Comparison of ENCODE assay signal across 13 cellular contexts in the genomic region with DNA sequence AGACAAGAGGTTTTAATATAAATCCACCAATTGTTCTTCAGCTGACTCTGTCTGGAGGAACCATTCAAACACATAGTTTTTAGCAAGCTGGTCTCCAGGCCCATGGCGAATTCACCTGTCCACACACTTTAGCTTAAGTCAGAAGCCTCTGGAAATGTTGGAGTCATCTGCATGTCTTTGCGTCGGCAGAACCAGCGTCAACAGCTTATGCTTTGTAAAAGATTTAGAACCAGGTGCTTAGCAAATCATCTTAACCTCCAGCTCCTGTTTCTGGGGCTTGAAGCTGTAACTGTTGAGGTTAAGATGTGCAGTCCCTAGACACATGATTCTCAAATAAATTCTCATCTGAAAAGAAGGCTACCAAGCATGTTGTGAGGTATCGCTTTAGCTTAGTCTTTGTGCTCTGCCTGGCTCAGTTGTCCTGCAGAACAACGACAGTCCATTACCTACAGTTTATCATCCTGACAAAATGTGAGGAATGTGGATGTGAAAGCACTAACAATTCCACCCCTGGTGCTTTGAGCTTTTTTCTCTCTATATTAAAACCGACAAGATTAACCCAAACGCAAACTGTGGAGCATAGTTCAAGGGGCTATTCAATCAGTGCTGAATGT. TPM values are rescaled to one million over a fixed set of nuclear protein-coding genes. Genes with fewer than 3 reads are reported as not detected.
A peak's percentile ranks its signal among the peaks of the same experiment; 100 is the strongest.
DNase-seq lines count a peak whose midpoint lies in the region; ATAC-seq and TF ChIP-seq lines count a peak whose summit lies in the region.
"Had no signal": no experiment of that assay in that cellular context is flagged by ENCODE, and none has a peak within 500 bp of the region (broad histone marks: within the 10 kb centered on the region; RNA-seq: fewer than 3 reads in every experiment).

No MANE protein-coding gene starts in this region.

- 66 to 71% methylated on average over 7 to 8 of the region's 8 CpGs for WGBS in gastroesophageal sphincter (ENCODE audit: low coverage in 1 of 2), 2 donors

- no peaks in the 10 kb centered on the region for H3K9me3 Mint-ChIP-seq in Calu3 (ENCODE audit: low read depth, unreplicated experiment)
- H3K9me3 Mint-ChIP-seq in activated T-helper 2 cell treated with anti-CD3 and anti-CD28 coated beads, Interferon-gamma antibody, Interleukin-2, Interleukin-4, amounts not matched to agents 10 μg/mL and 5 μg/mL and 100 μg/mL, durations not matched to agents 14 hours and 24 hours and 36 hours = no peaks in the 10 kb centered on the region
- H3K9me3 Mint-ChIP-seq: activated T-helper 1 cell treated with anti-CD3 and anti-CD28 coated beads, Interleukin-12 subunit alpha, Interleukin-12 subunit beta, Interleukin-2, Interleukin-4 antibody, amounts not matched to agents 30 ng/mL and 10 ng/mL and 1 ng/mL, durations not matched to agents 14 hours and 24 hours and 36 hours had no signal

- TF ChIP-seq EP300 in gastroesophageal sphincter (IDR thresholded peaks at IDR 0.05) = no peak

- ATAC-seq in gastroesophageal sphincter (no peak), HG02885 (IDR thresholded peaks at IDR 0.05; ENCODE audit: poor library complexity, unreplicated experiment) (no peak)

- H3K4me3 ChIP-seq in gastroesophageal sphincter = peak overlapping the region in 1 of 2 donors; percentile 62
- no peak overlapping the region for H3K4me3 ChIP-seq in osteoblast (ENCODE audit: insufficient read depth, low read length)

- H3K4me3 Mint-ChIP-seq in Calu3 (ENCODE audit: low read depth, unreplicated experiment) = peak overlapping the region; percentile 79
- no peak overlapping the region for H3K4me3 Mint-ChIP-seq in activated T-helper 2 cell treated with anti-CD3 and anti-CD28 coated beads, Interferon-gamma antibody, Interleukin-2, Interleukin-4, amounts not matched to agents 10 μg/mL and 5 μg/mL and 100 μg/mL, durations not matched to agents 14 hours and 24 hours and 36 hours (ENCODE audit: low read depth)
- H3K4me3 Mint-ChIP-seq: activated T-helper 1 cell treated with anti-CD3 and anti-CD28 coated beads, Interleukin-12 subunit alpha, Interleukin-12 subunit beta, Interleukin-2, Interleukin-4 antibody, amounts not matched to agents 30 ng/mL and 10 ng/mL and 1 ng/mL, durations not matched to agents 14 hours and 24 hours and 36 hours had no signal

- peak overlapping the region; percentile 59 for H3K27ac ChIP-seq in angular gyrus (ENCODE audit: low read depth, low read length)
- H3K27ac ChIP-seq in gastroesophageal sphincter = peak overlapping the region in 3 of 4 donors; percentile 8 to 86 (median 13)
- H3K27ac ChIP-seq in osteoblast (ENCODE audit: low read depth, low read length) = no peak overlapping the region
- H3K27ac ChIP-seq: HL-60 had no signal

- intact Hi-C loops in Calu3 (cut with micrococcal nuclease; ENCODE audit: unreplicated experiment) = loop anchor here (5.0 to 10.0 kb wide), 2 partner anchors 449 to 1956 kb away; no protein-coding TSS in a partner anchor
- intact Hi-C loops in activated T-helper 2 cell treated with anti-CD3 and anti-CD28 coated beads, Interferon-gamma antibody, Interleukin-2, Interleukin-4, amounts not matched to agents 10 μg/mL and 5 μg/mL and 100 μg/mL, durations not matched to agents 14 hours and 24 hours and 36 hours (cut with micrococcal nuclease) = loop anchor here (5.0 to 10.0 kb wide), 3 partner anchors 39 to 1396 kb away; no protein-coding TSS in a partner anchor

- H3K4me1 Mint-ChIP-seq in Calu3 (ENCODE audit: low read depth, unreplicated experiment) = no peaks in the 10 kb centered on the region
- H3K4me1 Mint-ChIP-seq in activated T-helper 2 cell treated with anti-CD3 and anti-CD28 coated beads, Interferon-gamma antibody, Interleukin-2, Interleukin-4, amounts not matched to agents 10 μg/mL and 5 μg/mL and 100 μg/mL, durations not matched to agents 14 hours and 24 hours and 36 hours (ENCODE audit: low read depth) = peaks cover 9% of the 10 kb centered on the region

- BruUV-seq in Calu3 (replicated peaks; lab: Mats Ljungman, UMichigan) = TSS peak; percentile 93

- H3K36me3 ChIP-seq in gastroesophageal sphincter (no peaks in the 10 kb centered on the region), osteoblast (ENCODE audit: insufficient read depth, low read length) (peaks cover 3% of the 10 kb centered on the region)

- no peaks in the 10 kb centered on the region for H3K27me3 Mint-ChIP-seq in Calu3 (ENCODE audit: unreplicated experiment)
- peaks cover 63% of the 10 kb centered on the region for H3K27me3 Mint-ChIP-seq in activated T-helper 2 cell treated with anti-CD3 and anti-CD28 coated beads, Interferon-gamma antibody, Interleukin-2, Interleukin-4, amounts not matched to agents 10 μg/mL and 5 μg/mL and 100 μg/mL, durations not matched to agents 14 hours and 24 hours and 36 hours (ENCODE audit: low read depth)

- DNase-seq in Calu3 (no peak), osteoblast (ENCODE audit: insufficient read length, low spot score, missing footprints) (no peak), NCI-H1694 treated with DMSO at 0.1 percent for 48 hours (lab: John Stamatoyannopoulos, UW) (no peak), D341Med (ENCODE audit: low spot score) (no peak)
- DNase-seq in activated T-helper 2 cell treated with anti-CD3 and anti-CD28 coated beads, Interferon-gamma antibody, Interleukin-2, Interleukin-4, amounts not matched to agents 10 μg/mL and 5 μg/mL and 100 μg/mL, durations not matched to agents 14 hours and 24 hours and 36 hours (ENCODE audit: low spot score) = no peak
- DNase-seq: AML-193; OCI-M1; stimulated activated CD4-positive, alpha-beta T cell treated with anti-CD3 and anti-CD28 coated beads, Interleukin-12 subunit alpha, Interleukin-12 subunit beta, amount 100 ng/mL, for 4 hours had no signal

- no peaks in the 10 kb centered on the region for H3K9me3 ChIP-seq in gastroesophageal sphincter
- no peaks in the 10 kb centered on the region for H3K9me3 ChIP-seq in osteoblast (ENCODE audit: low read depth, low read length)

- CTCF ChIA-PET in Calu3 (lab: Charles Lee) = no interaction called here

- H3K36me3 Mint-ChIP-seq in Calu3 (ENCODE audit: insufficient read depth, unreplicated experiment) = peaks cover 26% of the 10 kb centered on the region
- no peaks in the 10 kb centered on the region for H3K36me3 Mint-ChIP-seq in activated T-helper 2 cell treated with anti-CD3 and anti-CD28 coated beads, Interferon-gamma antibody, Interleukin-2, Interleukin-4, amounts not matched to agents 10 μg/mL and 5 μg/mL and 100 μg/mL, durations not matched to agents 14 hours and 24 hours and 36 hours (ENCODE audit: low read depth)

- TF ChIP-seq POLR2A in gastroesophageal sphincter (IDR thresholded peaks at IDR 0.05) = no peak

- H2AFZ ChIP-seq in osteoblast (ENCODE audit: low read length) = no peak overlapping the region

- H3K4me1 ChIP-seq in gastroesophageal sphincter = peaks cover 0 to 65% (median 0%) of the 10 kb centered on the region in 3 donors
- peaks cover 6% of the 10 kb centered on the region for H3K4me1 ChIP-seq in osteoblast (ENCODE audit: insufficient read depth, low read length)

- peak overlapping the region; percentile 89 for H3K27ac Mint-ChIP-seq in Calu3 (ENCODE audit: unreplicated experiment)
- H3K27ac Mint-ChIP-seq in activated T-helper 2 cell treated with anti-CD3 and anti-CD28 coated beads, Interferon-gamma antibody, Interleukin-2, Interleukin-4, amounts not matched to agents 10 μg/mL and 5 μg/mL and 100 μg/mL, durations not matched to agents 14 hours and 24 hours and 36 hours = no peak overlapping the region
- H3K27ac Mint-ChIP-seq: activated T-helper 1 cell treated with anti-CD3 and anti-CD28 coated beads, Interleukin-12 subunit alpha, Interleukin-12 subunit beta, Interleukin-2, Interleukin-4 antibody, amounts not matched to agents 30 ng/mL and 10 ng/mL and 1 ng/mL, durations not matched to agents 14 hours and 24 hours and 36 hours had no signal

- H3K27me3 ChIP-seq in gastroesophageal sphincter (no peaks in the 10 kb centered on the region), osteoblast (ENCODE audit: insufficient read depth, low read length) (no peaks in the 10 kb centered on the region)

- peaks cover 86% of the 10 kb centered on the region for H3K79me2 ChIP-seq in osteoblast (ENCODE audit: insufficient read depth, low read length)

- peaks cover 10% of the 10 kb centered on the region for H4K20me1 ChIP-seq in osteoblast (ENCODE audit: insufficient read depth, low read length)

- peak overlapping the region; percentile 90 for H3K4me2 ChIP-seq in osteoblast (ENCODE audit: insufficient read depth, low read length)

- TF ChIP-seq CTCF in Calu3 (IDR thresholded peaks at IDR 0.05; ENCODE audit: unreplicated experiment) = no peak
- TF ChIP-seq CTCF in gastroesophageal sphincter (IDR thresholded peaks at IDR 0.05) = no peak
- no peak for TF ChIP-seq CTCF in osteoblast (IDR thresholded peaks at IDR 0.05; ENCODE audit: extremely low read depth, low read depth, low read length)

RNA-seq across cellular contexts. Expression of a gene that starts 4.4 kb away (rescaled TPM):
- total RNA-seq in Calu3 (2022) = 14.3 and 16.9 TPM in 2 replicates
- 10 to 100 TPM; 13.7 to 39.7 (median 20.5) TPM for total RNA-seq in gastroesophageal sphincter
- total RNA-seq in osteoblast = 10.0 and 17.0 TPM in 2 replicates
- 0.21 and 0.25 TPM in 2 replicates for total RNA-seq in activated T-helper 2 cell treated with anti-CD3 and anti-CD28 coated beads, Interferon-gamma antibody, Interleukin-2, Interleukin-4, amounts not matched to agents 10 μg/mL and 5 μg/mL and 100 μg/mL, durations not matched to agents 14 hours and 24 hours and 36 hours

RNA-seq across cellular contexts. Expression of a gene that starts 36.9 kb away (rescaled TPM):
- total RNA-seq in Calu3 (2022) (28.8 and 34.0 TPM in 2 replicates), gastroesophageal sphincter (100 to 1,000 TPM in 2 of 4 donors, 10 to 100 TPM in 2; 25.5 to 140 (median 73.5) TPM), osteoblast (42.0 and 51.0 TPM in 2 replicates)
- total RNA-seq in activated T-helper 2 cell treated with anti-CD3 and anti-CD28 coated beads, Interferon-gamma antibody, Interleukin-2, Interleukin-4, amounts not matched to agents 10 μg/mL and 5 μg/mL and 100 μg/mL, durations not matched to agents 14 hours and 24 hours and 36 hours = 90.4 and 92.7 TPM in 2 replicates
